Comparison of ENCODE assay signal across 10 cellular contexts in the genomic region with DNA sequence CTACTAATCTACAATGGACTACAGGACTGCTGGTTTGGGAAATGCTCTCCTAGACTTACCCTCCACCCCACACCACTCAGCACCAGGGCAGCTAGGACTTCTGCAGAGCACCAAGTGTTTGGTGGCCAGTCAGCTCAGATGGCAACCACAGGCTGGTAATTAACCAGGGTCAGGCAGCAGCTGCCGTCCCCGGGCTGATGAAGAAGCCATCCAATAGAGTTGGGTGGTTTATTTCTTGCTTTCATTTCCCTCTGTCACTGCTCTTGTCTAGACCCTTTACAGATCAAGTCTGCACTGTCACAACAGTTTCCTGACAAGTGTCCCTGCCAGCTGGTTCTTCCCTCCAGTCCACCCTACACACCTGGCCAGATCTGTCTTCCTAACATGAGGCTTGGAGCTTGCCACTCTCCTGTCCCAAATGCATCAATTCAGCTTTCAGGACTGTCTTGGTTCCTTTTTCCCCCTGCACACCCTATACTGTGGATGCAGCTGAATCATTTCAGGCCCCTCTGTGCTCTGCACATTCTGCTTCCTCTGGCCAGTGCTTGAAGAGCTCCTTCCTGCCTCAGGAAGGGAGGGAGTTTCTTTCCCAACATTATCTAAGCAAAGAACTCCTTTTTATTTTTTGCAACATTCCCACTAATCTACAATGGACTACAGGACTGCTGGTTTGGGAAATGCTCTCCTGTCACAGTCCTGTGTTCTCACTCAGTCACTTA. TPM values are rescaled to one million over a fixed set of nuclear protein-coding genes. Genes with fewer than 3 reads are reported as not detected.
A peak's percentile ranks its signal among the peaks of the same experiment; 100 is the strongest.
DNase-seq lines count a peak whose midpoint lies in the region; ATAC-seq and TF ChIP-seq lines count a peak whose summit lies in the region.
"Had no signal": no experiment of that assay in that cellular context is flagged by ENCODE, and none has a peak within 500 bp of the region (broad histone marks: within the 10 kb centered on the region; RNA-seq: fewer than 3 reads in every experiment).

No MANE protein-coding gene starts in this region.

- H3K4me1 ChIP-seq in prostate gland (replicated peaks): no peaks in the 10 kb centered on the region

- intact Hi-C loops in prostate gland (cut with DNase I): no loop called here

- DNase-seq in fibroblast of pulmonary artery (ENCODE audit: low read depth) (peak; percentile 55), hypothalamus (lab: John Stamatoyannopoulos, UW) (no peak), prostate gland (ENCODE audit: low spot score) (no peak), midbrain (lab: John Stamatoyannopoulos, UW) (no peak)
- no peak for DNase-seq in activated CD4-positive, CD25-positive, alpha-beta regulatory T cell treated with anti-CD3 and anti-CD28 coated beads, Interleukin-2, amount 50 U/mL, for 72 hours
- DNase-seq: activated CD4-positive, alpha-beta T cell treated with anti-CD3 and anti-CD28 coated beads, Interleukin-2, amount 50 U/mL, for 48 hours; central memory CD4-positive, alpha-beta T cell had no signal

- no peaks in the 10 kb centered on the region for H3K9me3 ChIP-seq in prostate gland

- no peak overlapping the region for H3K27ac ChIP-seq in prostate gland

- no peaks in the 10 kb centered on the region for H3K36me3 ChIP-seq in prostate gland

- no peak for TF ChIP-seq CTCF in fibroblast of pulmonary artery (IDR thresholded peaks at IDR 0.05; ENCODE audit: low read length, missing control alignments)
- TF ChIP-seq CTCF in prostate gland (IDR thresholded peaks at IDR 0.05): no peak

- 94% methylated on average over 2 of the region's 2 CpGs for WGBS in prostate gland

- no peaks in the 10 kb centered on the region for H3K27me3 ChIP-seq in prostate gland (replicated peaks; ENCODE audit: insufficient read depth)

- peak; percentile 84 for ATAC-seq in GM18498 (IDR thresholded peaks at IDR 0.05; ENCODE audit: unreplicated experiment)
- peak; percentile 67 for ATAC-seq in GM19467 (IDR thresholded peaks at IDR 0.05; ENCODE audit: unreplicated experiment)
- ATAC-seq in HG03378 (IDR thresholded peaks at IDR 0.05; ENCODE audit: unreplicated experiment): peak; percentile 66

- no peak for TF ChIP-seq POLR2A in prostate gland (IDR thresholded peaks at IDR 0.05)

- no peak overlapping the region for H3K4me3 ChIP-seq in fibroblast of pulmonary artery (replicated peaks; ENCODE audit: low read depth, low read length)
- H3K4me3 ChIP-seq in prostate gland: no peak overlapping the region

RNA-seq across cellular contexts. Expression of gene HSPA9, which starts 30.2 kb away (rescaled TPM):
- total RNA-seq in prostate gland: 100 to 1,000 TPM; 273 to 331 TPM
